ENCODE assay signal across 8 cellular contexts in genomic region chrX:15686818-15687685, GRCh38. TPM values are rescaled to one million over a fixed set of nuclear protein-coding genes. Genes with fewer than 3 reads are reported as not detected.
DNase-seq lines count a peak whose midpoint lies in the region; ATAC-seq and TF ChIP-seq lines count a peak whose summit lies in the region.

No MANE protein-coding gene starts in this region.

- H3K4me3 Mint-ChIP-seq in natural killer cell treated with Interleukin-12 subunit alpha and Interleukin-12 subunit beta and Interleukin-15 and Interleukin-18, amount 100 ng/mL, for 72 hours, result no peak overlapping the region
- H3K4me3 Mint-ChIP-seq in type B pancreatic cell, result no peak overlapping the region

- peak; percentile 70 for DNase-seq in Ammon's horn (ENCODE audit: low spot score)
- DNase-seq in NOMO-1 treated with dmso at 0.1 percent for 144 hours (lab: John Stamatoyannopoulos, UW; ENCODE audit: unreplicated experiment), result peak; percentile 36
- peak; percentile 40 for DNase-seq in activated T-cell treated with anti-CD3 and anti-CD28 coated beads for 1 hour (ENCODE audit: low read depth)
- no peak for DNase-seq in epithelial cell of proximal tubule (ENCODE audit: low read depth)
- peak; percentile 72 for DNase-seq in natural killer cell treated with Interleukin-12 subunit alpha and Interleukin-12 subunit beta and Interleukin-15 and Interleukin-18, amount 100 ng/mL, for 72 hours (ENCODE audit: low spot score)
- no peak for DNase-seq in type B pancreatic cell (ENCODE audit: extremely low spot score, unreplicated experiment)

- TF ChIP-seq CTCF in epithelial cell of proximal tubule (conservative IDR thresholded peaks at IDR 0.05; ENCODE audit: low read depth, low read length) (peak; percentile 74), type B pancreatic cell (conservative IDR thresholded peaks at IDR 0.05) (peak; percentile 91)

- H3K27me3 Mint-ChIP-seq in natural killer cell treated with Interleukin-12 subunit alpha and Interleukin-12 subunit beta and Interleukin-15 and Interleukin-18, amount 100 ng/mL, for 72 hours, result no peaks in the 10 kb centered on the region
- H3K27me3 Mint-ChIP-seq in type B pancreatic cell, result no peaks in the 10 kb centered on the region

- ATAC-seq in GM18909 (IDR thresholded peaks at IDR 0.05; ENCODE audit: poor library complexity, unreplicated experiment) (peak; percentile 91), HG03439 (IDR thresholded peaks at IDR 0.05; ENCODE audit: unreplicated experiment) (peak; percentile 82)
- ATAC-seq in natural killer cell treated with Interleukin-12 subunit alpha and Interleukin-12 subunit beta and Interleukin-15 and Interleukin-18, amount 100 ng/mL, for 72 hours, result peak; percentile 65 to 80

- H3K36me3 Mint-ChIP-seq in natural killer cell treated with Interleukin-12 subunit alpha and Interleukin-12 subunit beta and Interleukin-15 and Interleukin-18, amount 100 ng/mL, for 72 hours, result peaks cover 10% of the 10 kb centered on the region
- H3K36me3 Mint-ChIP-seq in type B pancreatic cell, result peaks cover 3% of the 10 kb centered on the region

- H3K4me3 ChIP-seq in epithelial cell of proximal tubule (ENCODE audit: low read depth, low read length), result no peak overlapping the region

- no peaks in the 10 kb centered on the region for H3K9me3 Mint-ChIP-seq in natural killer cell treated with Interleukin-12 subunit alpha and Interleukin-12 subunit beta and Interleukin-15 and Interleukin-18, amount 100 ng/mL, for 72 hours
- no peaks in the 10 kb centered on the region for H3K9me3 Mint-ChIP-seq in type B pancreatic cell

- no peak overlapping the region for H3K27ac Mint-ChIP-seq in natural killer cell treated with Interleukin-12 subunit alpha and Interleukin-12 subunit beta and Interleukin-15 and Interleukin-18, amount 100 ng/mL, for 72 hours
- H3K27ac Mint-ChIP-seq in type B pancreatic cell, result peak overlapping the region; percentile 55

- H3K4me1 Mint-ChIP-seq in natural killer cell treated with Interleukin-12 subunit alpha and Interleukin-12 subunit beta and Interleukin-15 and Interleukin-18, amount 100 ng/mL, for 72 hours (ENCODE audit: low read depth in 2 of 2), result peaks cover 0 to 15% of the 10 kb centered on the region in 2 donors
- peaks cover 4% of the 10 kb centered on the region for H3K4me1 Mint-ChIP-seq in type B pancreatic cell (ENCODE audit: unreplicated experiment)

RNA-seq across cellular contexts. Expression of gene CLTRN, which starts 22.4 kb away (rescaled TPM):
- total RNA-seq in epithelial cell of proximal tubule (1.7 and 3.3 TPM in 2 replicates), type B pancreatic cell (ENCODE audit: low replicate concordance) (1.6 and 3.9 TPM in 2 replicates)
- total RNA-seq in natural killer cell treated with Interleukin-12 subunit alpha and Interleukin-12 subunit beta and Interleukin-15 and Interleukin-18, amount 100 ng/mL, for 72 hours, result not detected

RNA-seq across cellular contexts. Expression of gene CA5B, which starts 51.0 kb away (rescaled TPM):
- total RNA-seq in epithelial cell of proximal tubule (0.94 and 2.4 TPM in 2 replicates), type B pancreatic cell (ENCODE audit: low replicate concordance) (16.7 and 25.1 TPM in 2 replicates)
- total RNA-seq in natural killer cell treated with Interleukin-12 subunit alpha and Interleukin-12 subunit beta and Interleukin-15 and Interleukin-18, amount 100 ng/mL, for 72 hours, result 10 to 100 TPM; 21.1 to 52.1 TPM

Comparison
In these comparisons a context has a peak if more than half of its experiments do, and no peak if none do; other contexts are left out.
1. DNase-seq: peak in Ammon's horn (single experiment), NOMO-1 treated with dmso at 0.1 percent for 144 hours (single experiment), activated T-cell treated with anti-CD3 and anti-CD28 coated beads for 1 hour (single experiment) and natural killer cell treated with Interleukin-12 subunit alpha and Interleukin-12 subunit beta and Interleukin-15 and Interleukin-18, amount 100 ng/mL, for 72 hours (single experiment); none in epithelial cell of proximal tubule (single experiment) and type B pancreatic cell (single experiment).
2. Peak in every context shown above with its lines, with median percentiles within 50 percentile points of each other: ATAC-seq.